In genomic region chr5:140400730-140401361, GRCh38 we compare ENCODE assay signal across 1 cellular context.
A peak's percentile ranks its signal among the peaks of the same experiment; 100 is the strongest.
TF ChIP-seq lines count a peak whose summit lies in the region.

No MANE protein-coding gene starts in this region.

TF ChIP-seq in HepG2, 621 proteins besides CTCF, POLR2A, EP300 and RAD21 (continued from another document and continues in another):
- peak; percentile 17; the same call in 1 of the 2 replicates for TF ChIP-seq MNT (IDR thresholded peaks at IDR 0.05)
- TF ChIP-seq, protein P1, sequence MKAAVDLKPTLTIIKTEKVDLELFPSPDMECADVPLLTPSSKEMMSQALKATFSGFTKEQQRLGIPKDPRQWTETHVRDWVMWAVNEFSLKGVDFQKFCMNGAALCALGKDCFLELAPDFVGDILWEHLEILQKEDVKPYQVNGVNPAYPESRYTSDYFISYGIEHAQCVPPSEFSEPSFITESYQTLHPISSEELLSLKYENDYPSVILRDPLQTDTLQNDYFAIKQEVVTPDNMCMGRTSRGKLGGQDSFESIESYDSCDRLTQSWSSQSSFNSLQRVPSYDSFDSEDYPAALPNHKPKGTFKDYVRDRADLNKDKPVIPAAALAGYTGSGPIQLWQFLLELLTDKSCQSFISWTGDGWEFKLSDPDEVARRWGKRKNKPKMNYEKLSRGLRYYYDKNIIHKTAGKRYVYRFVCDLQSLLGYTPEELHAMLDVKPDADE (CRISPR knock-in tag; IDR thresholded peaks at IDR 0.05) = no peak
- TF ChIP-seq, protein P2, sequence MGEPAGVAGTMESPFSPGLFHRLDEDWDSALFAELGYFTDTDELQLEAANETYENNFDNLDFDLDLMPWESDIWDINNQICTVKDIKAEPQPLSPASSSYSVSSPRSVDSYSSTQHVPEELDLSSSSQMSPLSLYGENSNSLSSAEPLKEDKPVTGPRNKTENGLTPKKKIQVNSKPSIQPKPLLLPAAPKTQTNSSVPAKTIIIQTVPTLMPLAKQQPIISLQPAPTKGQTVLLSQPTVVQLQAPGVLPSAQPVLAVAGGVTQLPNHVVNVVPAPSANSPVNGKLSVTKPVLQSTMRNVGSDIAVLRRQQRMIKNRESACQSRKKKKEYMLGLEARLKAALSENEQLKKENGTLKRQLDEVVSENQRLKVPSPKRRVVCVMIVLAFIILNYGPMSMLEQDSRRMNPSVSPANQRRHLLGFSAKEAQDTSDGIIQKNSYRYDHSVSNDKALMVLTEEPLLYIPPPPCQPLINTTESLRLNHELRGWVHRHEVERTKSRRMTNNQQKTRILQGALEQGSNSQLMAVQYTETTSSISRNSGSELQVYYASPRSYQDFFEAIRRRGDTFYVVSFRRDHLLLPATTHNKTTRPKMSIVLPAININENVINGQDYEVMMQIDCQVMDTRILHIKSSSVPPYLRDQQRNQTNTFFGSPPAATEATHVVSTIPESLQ (CRISPR knock-in tag; conservative IDR thresholded peaks at IDR 0.05) = no peak
- no peak for TF ChIP-seq SIN3B (IDR thresholded peaks at IDR 0.05; ENCODE audit: low read length)
- TF ChIP-seq, protein P3, sequence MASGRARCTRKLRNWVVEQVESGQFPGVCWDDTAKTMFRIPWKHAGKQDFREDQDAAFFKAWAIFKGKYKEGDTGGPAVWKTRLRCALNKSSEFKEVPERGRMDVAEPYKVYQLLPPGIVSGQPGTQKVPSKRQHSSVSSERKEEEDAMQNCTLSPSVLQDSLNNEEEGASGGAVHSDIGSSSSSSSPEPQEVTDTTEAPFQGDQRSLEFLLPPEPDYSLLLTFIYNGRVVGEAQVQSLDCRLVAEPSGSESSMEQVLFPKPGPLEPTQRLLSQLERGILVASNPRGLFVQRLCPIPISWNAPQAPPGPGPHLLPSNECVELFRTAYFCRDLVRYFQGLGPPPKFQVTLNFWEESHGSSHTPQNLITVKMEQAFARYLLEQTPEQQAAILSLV (CRISPR knock-in tag; IDR thresholded peaks at IDR 0.05; ENCODE audit: borderline replicate concordance) = peak; percentile 98
- TF ChIP-seq KLF16 (CRISPR knock-in tag; IDR thresholded peaks at IDR 0.05) = peak; percentile 71 to 86; a peak in 3 of 4 replicates
- peak; percentile 81 for TF ChIP-seq SATB2 (CRISPR knock-in tag; IDR thresholded peaks at IDR 0.05)
- TF ChIP-seq RNF2 (conservative IDR thresholded peaks at IDR 0.05; ENCODE audit: low read depth) = 0 out of 2 replicates have a peak, but pooled peaks have one; percentile 26
- no peak for TF ChIP-seq ZNF672 (CRISPR knock-in tag; IDR thresholded peaks at IDR 0.05)
- TF ChIP-seq RAD51 (IDR thresholded peaks at IDR 0.05; ENCODE audit: borderline replicate concordance) = no peak
- TF ChIP-seq IKZF1 (IDR thresholded peaks at IDR 0.05) = no peak
- no peak for TF ChIP-seq ZNF207 (IDR thresholded peaks at IDR 0.05; ENCODE audit: borderline replicate concordance)
- TF ChIP-seq, protein P4, sequence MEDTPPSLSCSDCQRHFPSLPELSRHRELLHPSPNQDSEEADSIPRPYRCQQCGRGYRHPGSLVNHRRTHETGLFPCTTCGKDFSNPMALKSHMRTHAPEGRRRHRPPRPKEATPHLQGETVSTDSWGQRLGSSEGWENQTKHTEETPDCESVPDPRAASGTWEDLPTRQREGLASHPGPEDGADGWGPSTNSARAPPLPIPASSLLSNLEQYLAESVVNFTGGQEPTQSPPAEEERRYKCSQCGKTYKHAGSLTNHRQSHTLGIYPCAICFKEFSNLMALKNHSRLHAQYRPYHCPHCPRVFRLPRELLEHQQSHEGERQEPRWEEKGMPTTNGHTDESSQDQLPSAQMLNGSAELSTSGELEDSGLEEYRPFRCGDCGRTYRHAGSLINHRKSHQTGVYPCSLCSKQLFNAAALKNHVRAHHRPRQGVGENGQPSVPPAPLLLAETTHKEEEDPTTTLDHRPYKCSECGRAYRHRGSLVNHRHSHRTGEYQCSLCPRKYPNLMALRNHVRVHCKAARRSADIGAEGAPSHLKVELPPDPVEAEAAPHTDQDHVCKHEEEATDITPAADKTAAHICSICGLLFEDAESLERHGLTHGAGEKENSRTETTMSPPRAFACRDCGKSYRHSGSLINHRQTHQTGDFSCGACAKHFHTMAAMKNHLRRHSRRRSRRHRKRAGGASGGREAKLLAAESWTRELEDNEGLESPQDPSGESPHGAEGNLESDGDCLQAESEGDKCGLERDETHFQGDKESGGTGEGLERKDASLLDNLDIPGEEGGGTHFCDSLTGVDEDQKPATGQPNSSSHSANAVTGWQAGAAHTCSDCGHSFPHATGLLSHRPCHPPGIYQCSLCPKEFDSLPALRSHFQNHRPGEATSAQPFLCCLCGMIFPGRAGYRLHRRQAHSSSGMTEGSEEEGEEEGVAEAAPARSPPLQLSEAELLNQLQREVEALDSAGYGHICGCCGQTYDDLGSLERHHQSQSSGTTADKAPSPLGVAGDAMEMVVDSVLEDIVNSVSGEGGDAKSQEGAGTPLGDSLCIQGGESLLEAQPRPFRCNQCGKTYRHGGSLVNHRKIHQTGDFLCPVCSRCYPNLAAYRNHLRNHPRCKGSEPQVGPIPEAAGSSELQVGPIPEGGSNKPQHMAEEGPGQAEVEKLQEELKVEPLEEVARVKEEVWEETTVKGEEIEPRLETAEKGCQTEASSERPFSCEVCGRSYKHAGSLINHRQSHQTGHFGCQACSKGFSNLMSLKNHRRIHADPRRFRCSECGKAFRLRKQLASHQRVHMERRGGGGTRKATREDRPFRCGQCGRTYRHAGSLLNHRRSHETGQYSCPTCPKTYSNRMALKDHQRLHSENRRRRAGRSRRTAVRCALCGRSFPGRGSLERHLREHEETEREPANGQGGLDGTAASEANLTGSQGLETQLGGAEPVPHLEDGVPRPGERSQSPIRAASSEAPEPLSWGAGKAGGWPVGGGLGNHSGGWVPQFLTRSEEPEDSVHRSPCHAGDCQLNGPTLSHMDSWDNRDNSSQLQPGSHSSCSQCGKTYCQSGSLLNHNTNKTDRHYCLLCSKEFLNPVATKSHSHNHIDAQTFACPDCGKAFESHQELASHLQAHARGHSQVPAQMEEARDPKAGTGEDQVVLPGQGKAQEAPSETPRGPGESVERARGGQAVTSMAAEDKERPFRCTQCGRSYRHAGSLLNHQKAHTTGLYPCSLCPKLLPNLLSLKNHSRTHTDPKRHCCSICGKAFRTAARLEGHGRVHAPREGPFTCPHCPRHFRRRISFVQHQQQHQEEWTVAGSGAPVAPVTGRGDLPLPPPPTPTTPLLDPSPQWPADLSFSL (CRISPR knock-in tag; IDR thresholded peaks at IDR 0.05) = no peak
- no peak for TF ChIP-seq CEBPG (CRISPR knock-in tag; IDR thresholded peaks at IDR 0.05)
- TF ChIP-seq ZNF225 (CRISPR knock-in tag; IDR thresholded peaks at IDR 0.05) = peak; percentile 79; the same call in 1 of the 2 replicates
- TF ChIP-seq NCOA2 (CRISPR knock-in tag; IDR thresholded peaks at IDR 0.05) = no peak
- no peak; the same call in 1 of the 2 replicates for TF ChIP-seq E2F1 (CRISPR knock-in tag; IDR thresholded peaks at IDR 0.05)
- TF ChIP-seq TCF12 (IDR thresholded peaks at IDR 0.05) = no peak
- 0 out of 2 replicates have a peak, but pooled peaks have one; percentile 67 for TF ChIP-seq TCF12 (CRISPR knock-in tag; IDR thresholded peaks at IDR 0.05)
- TF ChIP-seq, protein P5, sequence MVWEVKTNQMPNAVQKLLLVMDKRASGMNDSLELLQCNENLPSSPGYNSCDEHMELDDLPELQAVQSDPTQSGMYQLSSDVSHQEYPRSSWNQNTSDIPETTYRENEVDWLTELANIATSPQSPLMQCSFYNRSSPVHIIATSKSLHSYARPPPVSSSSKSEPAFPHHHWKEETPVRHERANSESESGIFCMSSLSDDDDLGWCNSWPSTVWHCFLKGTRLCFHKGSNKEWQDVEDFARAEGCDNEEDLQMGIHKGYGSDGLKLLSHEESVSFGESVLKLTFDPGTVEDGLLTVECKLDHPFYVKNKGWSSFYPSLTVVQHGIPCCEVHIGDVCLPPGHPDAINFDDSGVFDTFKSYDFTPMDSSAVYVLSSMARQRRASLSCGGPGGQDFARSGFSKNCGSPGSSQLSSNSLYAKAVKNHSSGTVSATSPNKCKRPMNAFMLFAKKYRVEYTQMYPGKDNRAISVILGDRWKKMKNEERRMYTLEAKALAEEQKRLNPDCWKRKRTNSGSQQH (CRISPR knock-in tag; IDR thresholded peaks at IDR 0.05; ENCODE audit: low read depth) = peak; percentile 95; the same call in 1 of the 2 replicates
- peak; percentile 59; the same call in 1 of the 2 replicates for TF ChIP-seq NFE2L1 (CRISPR knock-in tag; IDR thresholded peaks at IDR 0.05; ENCODE audit: borderline replicate concordance)
- TF ChIP-seq ZNF276 (CRISPR knock-in tag; IDR thresholded peaks at IDR 0.05; ENCODE audit: low read depth) = no peak
- peak; percentile 82; the same call in 1 of the 2 replicates for TF ChIP-seq ZNF576 (CRISPR knock-in tag; IDR thresholded peaks at IDR 0.05)
- no peak for TF ChIP-seq ZNF841 (CRISPR knock-in tag; IDR thresholded peaks at IDR 0.05; ENCODE audit: borderline replicate concordance)
- TF ChIP-seq ASH2L (IDR thresholded peaks at IDR 0.05; ENCODE audit: insufficient read length, low read depth, low read length) = peak; percentile 68
- TF ChIP-seq CREBL2 (CRISPR knock-in tag; IDR thresholded peaks at IDR 0.05; ENCODE audit: borderline replicate concordance) = peak; percentile 86; the same call in 1 of the 2 replicates
- peak; percentile 69 for TF ChIP-seq KMT2B (CRISPR knock-in tag; IDR thresholded peaks at IDR 0.05)
- TF ChIP-seq SYNCRIP (IDR thresholded peaks at IDR 0.05; ENCODE audit: insufficient read depth, low read depth, low read length) = no peak
- TF ChIP-seq U2AF1 (optimal IDR thresholded peaks at IDR 0.05; ENCODE audit: low read depth, low read length) = peak; percentile 56
- peak; percentile 81; the same call in 1 of the 2 replicates for TF ChIP-seq ZNF768 (CRISPR knock-in tag; IDR thresholded peaks at IDR 0.05)
- TF ChIP-seq ZNF549 (CRISPR knock-in tag; IDR thresholded peaks at IDR 0.05) = 0 out of 2 replicates have a peak, but pooled peaks have one; percentile 53
- no peak; the same call in 1 of the 2 replicates for TF ChIP-seq ZNF251 (CRISPR knock-in tag; IDR thresholded peaks at IDR 0.05)
- peak; percentile 21 for TF ChIP-seq SKI (IDR thresholded peaks at IDR 0.05; ENCODE audit: partially characterized antibody)
- no peak for TF ChIP-seq ZNF512 (CRISPR knock-in tag; IDR thresholded peaks at IDR 0.05)
- 0 out of 2 replicates have a peak, but pooled peaks have one; percentile 8 for TF ChIP-seq ZBTB39 (CRISPR knock-in tag; IDR thresholded peaks at IDR 0.05)
- peak; percentile 64; the same call in 1 of the 2 replicates for TF ChIP-seq HOXA3 (CRISPR knock-in tag; IDR thresholded peaks at IDR 0.05)
